ENCODE assay signal across 9 cellular contexts in the genomic region with DNA sequence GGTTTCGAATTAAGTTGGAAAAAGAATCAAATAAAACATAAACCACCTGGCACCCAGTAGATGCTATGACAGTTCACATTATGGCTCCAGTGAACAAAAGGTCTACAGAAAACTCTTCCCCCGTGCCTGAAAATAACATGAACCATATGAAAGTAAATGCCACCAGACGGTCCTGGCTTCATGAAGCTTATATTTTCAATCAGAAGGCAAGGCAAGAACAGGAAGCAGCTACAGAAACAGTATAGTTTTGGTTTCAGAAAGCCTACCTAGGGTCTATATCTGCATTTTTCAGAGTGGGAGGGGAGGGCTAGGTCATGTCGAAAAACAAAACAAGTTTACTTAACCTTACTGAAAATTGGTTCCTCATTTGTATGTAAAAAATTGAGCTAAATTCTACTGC. TPM values are rescaled to one million over a fixed set of nuclear protein-coding genes. Genes with fewer than 3 reads are reported as not detected.
DNase-seq lines count a peak whose midpoint lies in the region; ATAC-seq, FAIRE-seq and TF ChIP-seq lines count a peak whose summit lies in the region.
"Had no signal": no experiment of that assay in that cellular context is flagged by ENCODE, and none has a peak within 500 bp of the region (broad histone marks: within the 10 kb centered on the region; RNA-seq: fewer than 3 reads in every experiment).

No MANE protein-coding gene starts in this region.

- H3K27me3 Mint-ChIP-seq in type B pancreatic cell = no peaks in the 10 kb centered on the region
- peaks cover 2% of the 10 kb centered on the region for H3K27me3 Mint-ChIP-seq in neural progenitor cell (ENCODE audit: insufficient read depth, low read depth)

- H3K79me2 ChIP-seq in keratinocyte (ENCODE audit: control insufficient read depth, insufficient read depth, low read length) (peaks cover 11% of the 10 kb centered on the region), neural progenitor cell (ENCODE audit: low read depth) (peaks cover 3% of the 10 kb centered on the region)

- ATAC-seq in GM18867 (IDR thresholded peaks at IDR 0.05; ENCODE audit: unreplicated experiment) (peak; percentile 76), GM21529 (IDR thresholded peaks at IDR 0.05; ENCODE audit: unreplicated experiment) (peak; percentile 77), HG03469 (IDR thresholded peaks at IDR 0.05; ENCODE audit: unreplicated experiment) (peak; percentile 71)

- DNase-seq in keratinocyte (ENCODE audit: low read depth, low spot score) = no peak
- DNase-seq in type B pancreatic cell (ENCODE audit: extremely low spot score, unreplicated experiment) = no peak
- DNase-seq in GM03348 (ENCODE audit: low spot score) = no peak
- no peak for DNase-seq in neural progenitor cell (ENCODE audit: low spot score)
- DNase-seq in NCI-H1694 treated with DMSO at 0.1 percent for 48 hours (lab: John Stamatoyannopoulos, UW) = no peak
- DNase-seq: glutamatergic neuron had no signal

- H3K9me3 ChIP-seq in keratinocyte (ENCODE audit: control insufficient read depth, low read depth, low read length) = no peaks in the 10 kb centered on the region
- H3K9me3 ChIP-seq in neural progenitor cell (ENCODE audit: low read depth) = no peaks in the 10 kb centered on the region

- no peak overlapping the region for H3K27ac Mint-ChIP-seq in type B pancreatic cell
- no peak overlapping the region for H3K27ac Mint-ChIP-seq in neural progenitor cell

- H3K4me1 ChIP-seq in keratinocyte (ENCODE audit: control insufficient read depth, extremely low read depth, insufficient read depth, low read length) = peaks cover 19% of the 10 kb centered on the region
- H3K4me1 ChIP-seq in neural progenitor cell = peaks cover 6% of the 10 kb centered on the region

- FAIRE-seq in keratinocyte (lab: Jason Lieb, UNC) = no peak

- TF ChIP-seq CTCF in keratinocyte (optimal IDR thresholded peaks at IDR 0.05 in 1 of 3, IDR thresholded peaks at IDR 0.05 in 1 of 3, conservative IDR thresholded peaks at IDR 0.05 in 1 of 3; ENCODE audit: extremely low read depth in 1 of 3, insufficient read depth in 2 of 3, low read length in 3 of 3) (no peak), type B pancreatic cell (conservative IDR thresholded peaks at IDR 0.05) (no peak), neural progenitor cell (IDR thresholded peaks at IDR 0.05) (no peak)

- H3K4me2 ChIP-seq in keratinocyte (ENCODE audit: control insufficient read depth, extremely low read depth, insufficient read depth, low read depth, low read length) (peak overlapping the region; percentile 74), neural progenitor cell (no peak overlapping the region)

- H3K9me3 Mint-ChIP-seq in type B pancreatic cell = no peaks in the 10 kb centered on the region
- no peaks in the 10 kb centered on the region for H3K9me3 Mint-ChIP-seq in neural progenitor cell

- H3K4me3 ChIP-seq in keratinocyte (ENCODE audit: control insufficient read depth in 2 of 3, extremely low read depth in 1 of 3, insufficient read depth in 2 of 3, low read depth in 1 of 3, low read length in 3 of 3) (no peak overlapping the region), neural progenitor cell (no peak overlapping the region)

- H3K36me3 Mint-ChIP-seq in type B pancreatic cell (peaks cover 7% of the 10 kb centered on the region), neural progenitor cell (peaks cover 8% of the 10 kb centered on the region)

- H3K4me1 Mint-ChIP-seq in type B pancreatic cell (ENCODE audit: unreplicated experiment) = peaks cover 8% of the 10 kb centered on the region
- H3K4me1 Mint-ChIP-seq in neural progenitor cell = peaks cover 3% of the 10 kb centered on the region

- no peak overlapping the region for H3K9ac ChIP-seq in keratinocyte (ENCODE audit: control insufficient read depth, extremely low read depth, insufficient read depth, low read length)
- no peak overlapping the region for H3K9ac ChIP-seq in neural progenitor cell

- H3K36me3 ChIP-seq in keratinocyte (ENCODE audit: control insufficient read depth in 2 of 2, extremely low read depth in 1 of 2, insufficient read depth in 2 of 2, low read length in 2 of 2) = no peaks in the 10 kb centered on the region
- no peaks in the 10 kb centered on the region for H3K36me3 ChIP-seq in neural progenitor cell

- dilution Hi-C loops in keratinocyte (cut with MboI; ENCODE audit: extremely low pct_ligation_motif_present, low sequenced_read_pairs) = no loop called here

- H3K4me3 Mint-ChIP-seq in type B pancreatic cell (no peak overlapping the region), neural progenitor cell (no peak overlapping the region)

- H3K27ac ChIP-seq in keratinocyte (ENCODE audit: control insufficient read depth, insufficient read depth, low read length) = no peak overlapping the region
- H3K27ac ChIP-seq in neural progenitor cell = no peak overlapping the region

- H3K9me1 ChIP-seq in keratinocyte (ENCODE audit: control insufficient read depth, extremely low read depth, insufficient read depth, low read length) = no peaks in the 10 kb centered on the region

- H3K27me3 ChIP-seq in keratinocyte (ENCODE audit: control insufficient read depth, extremely low read depth, insufficient read depth, low read length) = no peaks in the 10 kb centered on the region
- H3K27me3 ChIP-seq in neural progenitor cell = no peaks in the 10 kb centered on the region

- H2AFZ ChIP-seq in keratinocyte (ENCODE audit: control insufficient read depth, low read length) = no peak overlapping the region
- no peak overlapping the region for H2AFZ ChIP-seq in neural progenitor cell (replicated peaks)

- no peaks in the 10 kb centered on the region for H3F3A ChIP-seq in neural progenitor cell (ENCODE audit: low read depth)

- H4K20me1 ChIP-seq in keratinocyte (ENCODE audit: control insufficient read depth, extremely low read depth, insufficient read depth, low read length) (no peaks in the 10 kb centered on the region), neural progenitor cell (ENCODE audit: low read depth) (no peaks in the 10 kb centered on the region)

RNA-seq across cellular contexts. Expression of a gene that starts 9.8 kb away (rescaled TPM):
- 6.7 to 10.9 TPM (median 9.3 TPM) in 3 replicates for polyA plus RNA-seq in keratinocyte
- 2.9 TPM for polyA plus RNA-seq in keratinocyte (2011; ENCODE audit: low read depth)
- 6.9 and 8.8 TPM in 2 replicates for polyA plus RNA-seq in keratinocyte (2011; cell fraction: cytosol; rRNA removed)
- 11.7 and 14.4 TPM in 2 replicates for polyA plus RNA-seq in keratinocyte (2011; cell fraction: nucleus; rRNA removed)
- polyA plus RNA-seq in keratinocyte (2012; ENCODE audit: low replicate concordance) = 5.5 and 7.2 TPM in 2 replicates
- 12.3 to 15.1 TPM (median 13.2 TPM) in 3 replicates for polyA minus RNA-seq in keratinocyte
- polyA minus RNA-seq in keratinocyte (2011; cell fraction: cytosol; rRNA and poly(A)+ RNA removed) = 7.9 TPM
- 9.5 and 28.9 TPM in 2 replicates for polyA minus RNA-seq in keratinocyte (2011; cell fraction: nucleus; rRNA and poly(A)+ RNA removed)
- total RNA-seq in type B pancreatic cell (ENCODE audit: low replicate concordance) (10.0 and 13.8 TPM in 2 replicates), neural progenitor cell (ENCODE audit: low replicate concordance) (3.6 and 12.3 TPM in 2 replicates)
